ENCODE assay signal across 12 cellular contexts in the genomic region with DNA sequence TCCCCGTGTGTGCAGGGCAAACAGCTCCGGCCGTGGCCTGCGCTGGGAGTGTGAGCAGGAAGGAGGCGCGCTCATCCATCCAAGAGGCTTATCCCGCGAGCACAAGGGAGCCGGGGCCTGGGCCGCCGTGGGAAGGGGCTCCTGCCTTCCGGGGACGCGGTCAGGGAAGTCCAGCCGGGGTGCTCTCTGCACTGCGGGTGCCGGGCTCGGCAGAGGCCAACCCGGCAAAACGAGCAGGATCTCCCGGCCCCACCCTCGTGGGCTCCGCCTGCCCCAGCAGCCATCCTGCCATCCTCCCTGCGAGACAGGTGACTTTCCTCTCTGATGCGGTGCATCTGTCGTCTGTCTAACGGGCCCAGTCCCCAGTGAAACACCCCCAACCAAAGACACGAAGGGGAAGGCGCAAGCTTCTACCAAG.
A peak's percentile ranks its signal among the peaks of the same experiment; 100 is the strongest.
DNase-seq lines count a peak whose midpoint lies in the region; ATAC-seq, FAIRE-seq and TF ChIP-seq lines count a peak whose summit lies in the region.
"Had no signal": no experiment of that assay in that cellular context is flagged by ENCODE, and none has a peak within 500 bp of the region (broad histone marks: within the 10 kb centered on the region; RNA-seq: fewer than 3 reads in every experiment).

No MANE protein-coding gene starts in this region.

- intact Hi-C loops in K562 (cut with micrococcal nuclease) (no loop called here), left lung (cut with DNase I) (no loop called here)

- no peak for ATAC-seq in K562
- peak; percentile 28 for ATAC-seq in left lung

- no peak for TF ChIP-seq POLR2A in K562 (conservative IDR thresholded peaks at IDR 0.05)

- H3K4me3 ChIP-seq in K562 (no peak overlapping the region), left lung (peak overlapping the region; percentile 5 to 39), skeletal muscle tissue (ENCODE audit: low read length in 3 of 3) (peak overlapping the region; percentile 52 to 72 (median 65)), BE2C (ENCODE audit: low read depth, low read length) (no peak overlapping the region)

- TF ChIP-seq CTCF in K562 (IDR thresholded peaks at IDR 0.05 in 2 of 3, conservative IDR thresholded peaks at IDR 0.05 in 1 of 3; ENCODE audit: insufficient read depth in 2 of 3, low read depth in 1 of 3, low read length in 3 of 3) (no peak), left lung (IDR thresholded peaks at IDR 0.05) (no peak), BE2C (IDR thresholded peaks at IDR 0.05; ENCODE audit: low read depth, low read length) (no peak)

- H4K20me1 ChIP-seq in K562 (replicated peaks; ENCODE audit: control insufficient read depth, insufficient read depth, low read length): no peaks in the 10 kb centered on the region

- H3K27me3 ChIP-seq in K562 (ENCODE audit: control insufficient read depth in 2 of 2, insufficient read depth in 2 of 2, low read length in 2 of 2) (peaks cover 0 to 3% of the 10 kb centered on the region in 2 experiments; a peak in 1 of 5 replicates), left lung (peaks cover 0 to 6% of the 10 kb centered on the region in 2 donors), skeletal muscle tissue (ENCODE audit: control insufficient read depth in 3 of 3, insufficient read depth in 3 of 3, low read length in 3 of 3) (no peaks in the 10 kb centered on the region), BE2C (no peaks in the 10 kb centered on the region)

- H3K9me3 ChIP-seq in K562 (replicated peaks; ENCODE audit: control insufficient read depth, insufficient read depth, low read depth, low read length) (no peaks in the 10 kb centered on the region), left lung (no peaks in the 10 kb centered on the region), skeletal muscle tissue (ENCODE audit: control insufficient read depth in 3 of 3, low read length in 3 of 3) (no peaks in the 10 kb centered on the region), BE2C (no peaks in the 10 kb centered on the region)

- H3K4me1 ChIP-seq in K562 (replicated peaks in 1 of 2; ENCODE audit: control insufficient read depth in 2 of 2, insufficient read depth in 2 of 2, low read length in 2 of 2) (peaks cover 8 to 12% of the 10 kb centered on the region in 2 experiments; a peak in 3 of 5 replicates), left lung (peaks cover 6 to 28% of the 10 kb centered on the region in 2 donors), skeletal muscle tissue (ENCODE audit: control insufficient read depth in 3 of 3, insufficient read depth in 3 of 3, low read length in 3 of 3) (peaks cover 23 to 26% (median 24%) of the 10 kb centered on the region in 3 donors), BE2C (no peaks in the 10 kb centered on the region)

- TF ChIP-seq RAD21 in K562 (CRISPR knock-in tag; conservative IDR thresholded peaks at IDR 0.05 in 1 of 2, IDR thresholded peaks at IDR 0.05 in 1 of 2): no peak

- no peak overlapping the region for H3K9ac ChIP-seq in K562 (ENCODE audit: insufficient read depth in 1 of 2, low read depth in 2 of 2, low read length in 2 of 2)
- peak overlapping the region; percentile 64 to 83 (median 79) for H3K9ac ChIP-seq in skeletal muscle tissue (ENCODE audit: low read depth in 1 of 3, low read length in 3 of 3)

- no peak for FAIRE-seq in K562 (lab: Jason Lieb, UNC)

- H3K36me3 ChIP-seq in K562 (ENCODE audit: control insufficient read depth, insufficient read depth, low read length): no peaks in the 10 kb centered on the region
- H3K36me3 ChIP-seq in left lung: no peaks in the 10 kb centered on the region
- H3K36me3 ChIP-seq in skeletal muscle tissue (ENCODE audit: control insufficient read depth in 3 of 3, insufficient read depth in 3 of 3, low read length in 3 of 3): no peaks in the 10 kb centered on the region
- no peaks in the 10 kb centered on the region for H3K36me3 ChIP-seq in BE2C

- peak; percentile 73 for DNase-seq in DMS53 (lab: John Stamatoyannopoulos, UW)
- DNase-seq in K562 (ENCODE audit: extremely low read depth in 1 of 4, low spot score in 3 of 4): no peak
- peak in 1 of 2 donors; percentile 77 for DNase-seq in left lung
- no peak for DNase-seq in NCI-H1694 (lab: John Stamatoyannopoulos, UW)
- DNase-seq in AG08395 (ENCODE audit: low spot score): no peak
- DNase-seq in COR-L47 (lab: John Stamatoyannopoulos, UW): no peak
- no peak for DNase-seq in BE2C
- DNase-seq: activated CD4-positive, alpha-beta memory T cell treated with anti-CD3 and anti-CD28 coated beads for 36 hours; activated naive CD4-positive, alpha-beta T cell; cortex of kidney had no signal

- no peaks in the 10 kb centered on the region for H3K9me1 ChIP-seq in K562 (ENCODE audit: control insufficient read depth, insufficient read depth, low read length)

- no peak overlapping the region for H3K27ac ChIP-seq in K562 (ENCODE audit: extremely low read depth, low read depth, low read length)
- H3K27ac ChIP-seq in left lung: peak overlapping the region; percentile 78 to 83
- H3K27ac ChIP-seq in skeletal muscle tissue (ENCODE audit: low read depth, low read length): peak overlapping the region; percentile 81
- H3K27ac ChIP-seq: C4-2B had no signal

- no TSS peak for BruUV-seq in K562 (replicated peaks; lab: Mats Ljungman, UMichigan)

- POLR2A ChIA-PET in K562 (lab: Yijun Ruan, JAX): no interaction called here

- CTCF ChIA-PET in K562 (lab: Yijun Ruan, JAX; ENCODE audit: low intra/inter-chr PET ratio): no interaction called here

- H2AFZ ChIP-seq in K562 (ENCODE audit: low read depth, low read length): peak overlapping the region; percentile 83; the same call in 1 of the 2 replicates

- TF ChIP-seq EP300 in K562 (IDR thresholded peaks at IDR 0.05; ENCODE audit: low read length): no peak

- in situ Hi-C loops in K562 (cut with MboI): no loop called here

- H3K4me2 ChIP-seq in K562 (ENCODE audit: insufficient read depth, low read length): no peak overlapping the region

- WGBS in K562 (ENCODE audit: insufficient coverage, low coverage, missing lambda C conversion rate): 86% methylated on average over 5 of the region's 29 CpGs

- H3K79me2 ChIP-seq in K562 (ENCODE audit: control insufficient read depth, insufficient read depth, low read length): no peaks in the 10 kb centered on the region

TF ChIP-seq in K562, 482 proteins besides CTCF, POLR2A, EP300 and RAD21:
- no peak for TF ChIP-seq XRCC3 (IDR thresholded peaks at IDR 0.05)

Comparison
In these comparisons a context has a peak if more than half of its experiments do, and no peak if none do; other contexts are left out.
1. H3K4me3 ChIP-seq: peak in left lung (2 of 2) and skeletal muscle tissue (3 of 3); none in K562 (single experiment) and BE2C (single experiment).
2. H3K9ac ChIP-seq: peak in skeletal muscle tissue (3 of 3); none in K562 (0 of 2).